ENCODE assay signal across 11 cellular contexts in the genomic region with DNA sequence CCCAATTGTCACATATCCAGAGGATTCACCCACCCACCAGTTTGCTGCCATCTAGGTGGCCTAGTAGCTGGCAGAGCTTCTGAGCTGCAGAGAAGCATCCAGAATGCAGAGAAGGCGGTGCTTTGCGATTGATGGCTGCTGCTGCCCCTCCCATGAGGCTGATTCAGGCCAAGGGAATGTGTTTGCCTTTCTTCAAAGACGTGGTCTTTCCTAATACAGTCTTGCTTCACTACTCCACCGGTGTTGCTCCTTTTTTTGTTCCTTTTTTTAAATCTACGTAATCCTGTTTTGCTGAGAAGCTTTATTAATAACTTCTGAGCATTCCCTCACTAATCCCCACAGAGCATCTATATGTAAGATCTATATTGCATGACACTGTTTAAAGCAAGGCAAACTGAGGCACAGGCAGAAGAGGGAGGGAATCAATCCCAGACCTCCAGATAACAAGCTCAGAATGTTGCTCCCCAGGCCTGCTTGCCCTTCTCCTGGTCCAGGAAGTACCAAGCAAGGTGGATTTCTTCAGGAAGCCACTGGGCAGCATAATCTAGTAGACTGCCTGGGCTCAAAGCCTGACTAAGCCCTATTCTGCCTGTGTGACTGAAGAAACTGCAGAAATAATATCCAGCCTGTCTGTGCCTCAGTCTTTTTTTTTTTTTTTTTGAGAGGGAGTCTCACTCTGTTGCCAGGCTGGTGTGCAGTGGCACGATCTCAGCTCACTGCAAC.
DNase-seq lines count a peak whose midpoint lies in the region; ATAC-seq and TF ChIP-seq lines count a peak whose summit lies in the region.
"Had no signal": no experiment of that assay in that cellular context is flagged by ENCODE, and none has a peak within 500 bp of the region (broad histone marks: within the 10 kb centered on the region; RNA-seq: fewer than 3 reads in every experiment).

No MANE protein-coding gene starts in this region.

- H3K4me1 ChIP-seq in mammary epithelial cell (ENCODE audit: insufficient read depth, low read length) (no peaks in the 10 kb centered on the region), mucosa of descending colon (ENCODE audit: low read depth) (no peaks in the 10 kb centered on the region)

- CTCF ChIA-PET in mammary epithelial cell (lab: Charles Lee; ENCODE audit: low non-redundant PET), result interaction anchor here (0.6 to 0.7 kb wide), 2 partner anchors 940 to 1507 kb away, joined by 3 read pairs; no protein-coding TSS in a partner anchor

- intact Hi-C loops in mammary epithelial cell (cut with micrococcal nuclease), result loop anchor here (5.0 to 10.0 kb wide), 2 partner anchors 41 to 411 kb away; no protein-coding TSS in a partner anchor
- intact Hi-C loops in mucosa of descending colon (cut with DNase I, micrococcal nuclease), result no loop called here

- H3K4me3 ChIP-seq in AG09309 (ENCODE audit: control insufficient read depth, low read depth, low read length) (no peak overlapping the region), mammary epithelial cell (replicated peaks in 1 of 3; ENCODE audit: insufficient read depth in 1 of 3, low read depth in 2 of 3, low read length in 3 of 3) (no peak overlapping the region), mucosa of descending colon (no peak overlapping the region)

- no peaks in the 10 kb centered on the region for H3K79me2 ChIP-seq in mammary epithelial cell (ENCODE audit: insufficient read depth, low read length)

- H3K4me2 ChIP-seq in mammary epithelial cell (ENCODE audit: insufficient read depth, low read depth, low read length), result no peak overlapping the region

- DNase-seq in AG09309 (ENCODE audit: low read depth) (peak; percentile 34), M059J (ENCODE audit: low read depth) (peak; percentile 82), mammary epithelial cell (peak; percentile 44), mucosa of descending colon (peak in 1 of 3 donors; percentile 10), DMS53 treated with DMSO at 0.1 percent for 48 hours (lab: John Stamatoyannopoulos, UW; ENCODE audit: unreplicated experiment) (no peak), NCI-H187 treated with DMSO at 0.1 percent for 48 hours (lab: John Stamatoyannopoulos, UW) (no peak), epidermal melanocyte (ENCODE audit: insufficient read length, low spot score) (no peak)
- no peak for DNase-seq in activated CD4-positive, alpha-beta T cell treated with anti-CD3 and anti-CD28 coated beads, Interleukin-2, amount 50 U/mL, for 4 hours
- DNase-seq: activated B cell treated with CpG ODN at 0.5 μM for 24 hours, DMS79 treated with DMSO at 0.1 percent for 48 hours, hypothalamus had no signal

- WGBS in mammary epithelial cell (ENCODE audit: low coverage, missing lambda C conversion rate), result 10% methylated on average over 6 of the region's 6 CpGs

- dilution Hi-C loops in mammary epithelial cell (cut with HindIII; ENCODE audit: low sequenced_read_pairs), result loop anchor here (5.0 kb wide), 1 partner anchor 51 kb away; no protein-coding TSS in a partner anchor

- no peak overlapping the region for H3K9ac ChIP-seq in mammary epithelial cell (ENCODE audit: insufficient read depth, low read length)

- peak; percentile 68 for ATAC-seq in mucosa of descending colon

- TF ChIP-seq CTCF in AG09309 (IDR thresholded peaks at IDR 0.05; ENCODE audit: control insufficient read depth, insufficient read depth, low read depth, low read length, missing control alignments), result no peak
- TF ChIP-seq CTCF in mammary epithelial cell (conservative IDR thresholded peaks at IDR 0.05 in 1 of 2, IDR thresholded peaks at IDR 0.05 in 1 of 2; ENCODE audit: extremely low read depth in 1 of 2, insufficient read depth in 1 of 2, low read depth in 1 of 2, low read length in 2 of 2), result no peak
- TF ChIP-seq CTCF in mucosa of descending colon (IDR thresholded peaks at IDR 0.05), result no peak

- H2AFZ ChIP-seq in mammary epithelial cell (ENCODE audit: low read depth, low read length), result no peak overlapping the region

- H3K9me3 ChIP-seq in mammary epithelial cell (replicated peaks; ENCODE audit: insufficient read depth, low read length) (no peaks in the 10 kb centered on the region), mucosa of descending colon (no peaks in the 10 kb centered on the region)

- H3K27ac ChIP-seq in mammary epithelial cell (ENCODE audit: insufficient read depth, low read depth, low read length), result no peak overlapping the region

- BruUV-seq in mammary epithelial cell (replicated peaks; lab: Mats Ljungman, UMichigan), result no TSS peak

- H3K36me3 ChIP-seq in mammary epithelial cell (ENCODE audit: insufficient read depth, low read length) (no peaks in the 10 kb centered on the region), mucosa of descending colon (ENCODE audit: low read depth) (no peaks in the 10 kb centered on the region)

- in situ Hi-C loops in mammary epithelial cell (cut with MboI; ENCODE audit: low sequenced_read_pairs in 2 of 2), result no loop called here

- H3K27me3 ChIP-seq in mammary epithelial cell (ENCODE audit: insufficient read depth, low read length), result no peaks in the 10 kb centered on the region

- H4K20me1 ChIP-seq in mammary epithelial cell (ENCODE audit: insufficient read depth, low read length), result no peaks in the 10 kb centered on the region

Comparison
In these comparisons a context has a peak if more than half of its experiments do, and no peak if none do; other contexts are left out.
1. DNase-seq: peak in AG09309 (single experiment), M059J (single experiment) and mammary epithelial cell (single experiment); none in DMS53 treated with DMSO at 0.1 percent for 48 hours (single experiment), NCI-H187 treated with DMSO at 0.1 percent for 48 hours (single experiment), activated CD4-positive, alpha-beta T cell treated with anti-CD3 and anti-CD28 coated beads, Interleukin-2, amount 50 U/mL, for 4 hours (0 of 2) and epidermal melanocyte (single experiment).